Comparison of ENCODE assay signal across 1 cellular context in genomic region chr1:167820684-167821355, GRCh38.
TF ChIP-seq lines count a peak whose summit lies in the region.

No MANE protein-coding gene starts in this region.

TF ChIP-seq in K562, 482 proteins besides CTCF, POLR2A, EP300 and RAD21 (continued from another document and continues in another):
- no peak for TF ChIP-seq HMBOX1 (IDR thresholded peaks at IDR 0.05)
- no peak for TF ChIP-seq MYNN (IDR thresholded peaks at IDR 0.05)
- TF ChIP-seq MYNN (CRISPR knock-in tag; IDR thresholded peaks at IDR 0.05) = no peak
- peak; percentile 94 for TF ChIP-seq NFE2 (IDR thresholded peaks at IDR 0.05; ENCODE audit: low read depth)
- no peak for TF ChIP-seq E2F1 (CRISPR knock-in tag; IDR thresholded peaks at IDR 0.05)
- 0 out of 2 replicates have a peak, but pooled peaks have one; percentile 11 for TF ChIP-seq FOXM1 (IDR thresholded peaks at IDR 0.05; ENCODE audit: low read depth)
- TF ChIP-seq FOXM1 (CRISPR knock-in tag; IDR thresholded peaks at IDR 0.05; ENCODE audit: low read depth) = no peak
- TF ChIP-seq ZSCAN32 (CRISPR knock-in tag; IDR thresholded peaks at IDR 0.05) = no peak
- TF ChIP-seq SMAD1 (IDR thresholded peaks at IDR 0.05; ENCODE audit: low read depth, low read length, partially characterized antibody) = no peak
- no peak; the same call in 1 of the 2 replicates for TF ChIP-seq CUX1 (CRISPR knock-in tag; IDR thresholded peaks at IDR 0.05)
- no peak for TF ChIP-seq BRCA1 (IDR thresholded peaks at IDR 0.05)
- TF ChIP-seq BRCA1 (CRISPR knock-in tag; IDR thresholded peaks at IDR 0.05) = no peak
- TF ChIP-seq GTF2F1 (IDR thresholded peaks at IDR 0.05; ENCODE audit: low read depth, low read length) = no peak
- TF ChIP-seq ZKSCAN8 (CRISPR knock-in tag; IDR thresholded peaks at IDR 0.05) = no peak
- TF ChIP-seq CCAR2 (IDR thresholded peaks at IDR 0.05; ENCODE audit: low read depth, low read length) = no peak
- TF ChIP-seq EWSR1 (IDR thresholded peaks at IDR 0.05; ENCODE audit: borderline replicate concordance, low read depth, partially characterized antibody) = no peak
- TF ChIP-seq HDAC6 (IDR thresholded peaks at IDR 0.05; ENCODE audit: low read depth, low read length) = no peak
- TF ChIP-seq RNF2 (IDR thresholded peaks at IDR 0.05) = no peak
- TF ChIP-seq RBBP5 (IDR thresholded peaks at IDR 0.05; ENCODE audit: borderline replicate concordance, insufficient read depth, low read length, poor library complexity, severe bottlenecking) = no peak
- no peak for TF ChIP-seq RB1 (IDR thresholded peaks at IDR 0.05; ENCODE audit: low read depth)
- TF ChIP-seq NRF1 (conservative IDR thresholded peaks at IDR 0.05 in 1 of 2, IDR thresholded peaks at IDR 0.05 in 1 of 2) = no peak
- no peak for TF ChIP-seq AFF1 (IDR thresholded peaks at IDR 0.05; ENCODE audit: low read depth in 1 of 2, partially characterized antibody in 2 of 2)
- TF ChIP-seq NR2F6 (CRISPR knock-in tag; IDR thresholded peaks at IDR 0.05) = 0 out of 2 replicates have a peak, but pooled peaks have one; percentile 46
- TF ChIP-seq IRF9 (tag; IDR thresholded peaks at IDR 0.05) = no peak
- no peak for TF ChIP-seq THAP7 (CRISPR knock-in tag; IDR thresholded peaks at IDR 0.05)
- no peak for TF ChIP-seq TSC22D4 (tag; IDR thresholded peaks at IDR 0.05)
- no peak for TF ChIP-seq CREB3 (tag; conservative IDR thresholded peaks at IDR 0.05; ENCODE audit: low read depth)
- TF ChIP-seq ATF3 (IDR thresholded peaks at IDR 0.05) = peak; percentile 14; the same call in 1 of the 2 replicates
- no peak for TF ChIP-seq ATF3 (CRISPR knock-in tag; conservative IDR thresholded peaks at IDR 0.05)
- no peak for TF ChIP-seq FUS (optimal IDR thresholded peaks at IDR 0.05; ENCODE audit: low read depth, low read length)
- TF ChIP-seq POLR2B (IDR thresholded peaks at IDR 0.05; ENCODE audit: low read depth, partially characterized antibody) = no peak
- no peak for TF ChIP-seq ATF4 (CRISPR knock-in tag; IDR thresholded peaks at IDR 0.05)
- no peak for TF ChIP-seq SRSF1 (IDR thresholded peaks at IDR 0.05; ENCODE audit: low read depth, low read length)
- TF ChIP-seq USF1 (CRISPR knock-in tag; IDR thresholded peaks at IDR 0.05) = 0 out of 2 replicates have a peak, but pooled peaks have one; percentile 15
- no peak for TF ChIP-seq U2AF1 (optimal IDR thresholded peaks at IDR 0.05; ENCODE audit: low read depth, low read length)
- peak; percentile 17 for TF ChIP-seq ZFX (CRISPR knock-in tag; IDR thresholded peaks at IDR 0.05)
- TF ChIP-seq ZNF79 (CRISPR knock-in tag; IDR thresholded peaks at IDR 0.05; ENCODE audit: low read depth) = 0 out of 2 replicates have a peak, but pooled peaks have one; percentile 52
- TF ChIP-seq ZNF707 (CRISPR knock-in tag; conservative IDR thresholded peaks at IDR 0.05) = 0 out of 2 replicates have a peak, but pooled peaks have one; percentile 36
- TF ChIP-seq SIRT6 (IDR thresholded peaks at IDR 0.05; ENCODE audit: low read depth, low read length) = no peak
- no peak for TF ChIP-seq ZC3H11A (IDR thresholded peaks at IDR 0.05; ENCODE audit: low read depth, low read length)
- TF ChIP-seq HES1 (IDR thresholded peaks at IDR 0.05; ENCODE audit: low read depth) = no peak
- TF ChIP-seq POU5F1 (IDR thresholded peaks at IDR 0.05; ENCODE audit: borderline replicate concordance, low read depth, low read length, partially characterized antibody) = no peak
- no peak for TF ChIP-seq MBD1 (CRISPR knock-in tag; IDR thresholded peaks at IDR 0.05)
- TF ChIP-seq ZNF699 (CRISPR knock-in tag; IDR thresholded peaks at IDR 0.05; ENCODE audit: insufficient replicate concordance) = no peak
- TF ChIP-seq SAFB (IDR thresholded peaks at IDR 0.05; ENCODE audit: borderline replicate concordance, low read depth, low read length) = no peak
